In the genomic region with DNA sequence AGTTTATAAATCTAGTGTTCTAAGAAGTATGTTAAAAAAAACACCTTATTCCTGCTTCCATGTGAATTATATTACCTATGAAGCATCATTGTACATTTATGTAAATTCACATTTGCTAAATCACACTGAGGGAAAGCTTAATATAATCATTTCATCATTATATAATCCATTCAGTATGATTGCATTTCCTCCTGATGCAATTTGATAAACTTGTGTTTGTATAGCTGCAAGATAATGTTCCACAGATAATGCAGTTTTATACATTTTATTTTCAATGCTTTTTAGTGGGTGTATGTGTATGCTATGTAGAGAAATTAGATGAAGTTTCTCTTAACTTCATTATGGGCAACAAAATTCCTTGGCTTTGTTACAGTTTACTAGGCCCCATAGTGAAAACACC, we compare ENCODE assay signal across 21 cellular contexts.
A peak's percentile ranks its signal among the peaks of the same experiment; 100 is the strongest.
DNase-seq lines count a peak whose midpoint lies in the region; ATAC-seq and TF ChIP-seq lines count a peak whose summit lies in the region.
"Had no signal": no experiment of that assay in that cellular context is flagged by ENCODE, and none has a peak within 500 bp of the region (broad histone marks: within the 10 kb centered on the region; RNA-seq: fewer than 3 reads in every experiment).

No MANE protein-coding gene starts in this region.

- H3K36me3 Mint-ChIP-seq in activated T-helper 1 cell treated with anti-CD3 and anti-CD28 coated beads, Interleukin-12 subunit alpha, Interleukin-12 subunit beta, Interleukin-2, Interleukin-4 antibody, amounts not matched to agents 30 ng/mL and 10 ng/mL and 1 ng/mL, durations not matched to agents 14 hours and 24 hours and 36 hours (ENCODE audit: low read depth): no peaks in the 10 kb centered on the region

- H3K79me2 ChIP-seq in SK-N-SH (ENCODE audit: insufficient read depth): no peaks in the 10 kb centered on the region

- peaks cover 13 to 20% of the 10 kb centered on the region in 2 experiments; a peak in 3 of 4 replicates for H3K4me1 ChIP-seq in SK-N-SH (ENCODE audit: control insufficient read depth in 1 of 2, insufficient read depth in 2 of 2, low read depth in 1 of 2, low read length in 1 of 2)
- H3K4me1 ChIP-seq in left ventricle myocardium inferior: no peaks in the 10 kb centered on the region
- H3K4me1 ChIP-seq: Peyer's patch had no signal

- H2AFZ ChIP-seq in SK-N-SH (ENCODE audit: low read depth): no peak overlapping the region

- H3K27ac ChIP-seq in SK-N-SH (ENCODE audit: low read depth in 2 of 2, low read length in 1 of 2) (no peak overlapping the region), KOPT-K1 (ENCODE audit: low read depth, low read length, poor library complexity, severe bottlenecking) (peak overlapping the region; percentile 13), VCaP (peak overlapping the region; percentile 64), left ventricle myocardium inferior (replicated peaks) (no peak overlapping the region)
- H3K27ac ChIP-seq: 22Rv1, Peyer's patch had no signal

- no peaks in the 10 kb centered on the region for H4K20me1 ChIP-seq in SK-N-SH (ENCODE audit: insufficient read depth)

- no peak overlapping the region for H3K27ac Mint-ChIP-seq in activated T-helper 1 cell treated with anti-CD3 and anti-CD28 coated beads, Interleukin-12 subunit alpha, Interleukin-12 subunit beta, Interleukin-2, Interleukin-4 antibody, amounts not matched to agents 30 ng/mL and 10 ng/mL and 1 ng/mL, durations not matched to agents 14 hours and 24 hours and 36 hours
- H3K27ac Mint-ChIP-seq: CD4-positive, CD25-positive, alpha-beta regulatory T cell had no signal

- H3K27me3 ChIP-seq in SK-N-SH (ENCODE audit: insufficient read depth) (no peaks in the 10 kb centered on the region), left ventricle myocardium inferior (ENCODE audit: low read depth) (no peaks in the 10 kb centered on the region)
- H3K27me3 ChIP-seq: Peyer's patch had no signal

- H3K4me3 ChIP-seq in SK-N-SH (ENCODE audit: low read depth in 2 of 2, low read length in 1 of 2) (no peak overlapping the region), left ventricle myocardium inferior (no peak overlapping the region)
- H3K4me3 ChIP-seq: HAP-1, Peyer's patch had no signal

- TF ChIP-seq RAD21 in SK-N-SH (IDR thresholded peaks at IDR 0.05; ENCODE audit: low read length): no peak

- no peak for ATAC-seq in SK-N-SH treated with all-trans-retinoic acid at 6 μM for 48 hours
- no peak for ATAC-seq in GM18511 (IDR thresholded peaks at IDR 0.05; ENCODE audit: unreplicated experiment)

- no peak overlapping the region for H3K9ac ChIP-seq in SK-N-SH

- TF ChIP-seq EP300 in SK-N-SH (IDR thresholded peaks at IDR 0.05; ENCODE audit: borderline replicate concordance in 1 of 2, low read depth in 1 of 2, low read length in 1 of 2): no peak

- no peaks in the 10 kb centered on the region for H3K27me3 Mint-ChIP-seq in activated T-helper 1 cell treated with anti-CD3 and anti-CD28 coated beads, Interleukin-12 subunit alpha, Interleukin-12 subunit beta, Interleukin-2, Interleukin-4 antibody, amounts not matched to agents 30 ng/mL and 10 ng/mL and 1 ng/mL, durations not matched to agents 14 hours and 24 hours and 36 hours (ENCODE audit: insufficient read depth)
- H3K27me3 Mint-ChIP-seq: CD4-positive, CD25-positive, alpha-beta regulatory T cell had no signal

- H3K4me1 Mint-ChIP-seq in activated T-helper 1 cell treated with anti-CD3 and anti-CD28 coated beads, Interleukin-12 subunit alpha, Interleukin-12 subunit beta, Interleukin-2, Interleukin-4 antibody, amounts not matched to agents 30 ng/mL and 10 ng/mL and 1 ng/mL, durations not matched to agents 14 hours and 24 hours and 36 hours (ENCODE audit: low read depth): no peaks in the 10 kb centered on the region

- no peaks in the 10 kb centered on the region for H3F3A ChIP-seq in SK-N-SH (replicated peaks; ENCODE audit: insufficient read depth)

- no peaks in the 10 kb centered on the region for H3K36me3 ChIP-seq in SK-N-SH (replicated peaks in 1 of 2; ENCODE audit: control insufficient read depth in 1 of 2, insufficient read depth in 2 of 2, low read length in 1 of 2)
- H3K36me3 ChIP-seq in KOPT-K1 (ENCODE audit: insufficient read depth, low read length): no peaks in the 10 kb centered on the region
- H3K36me3 ChIP-seq in left ventricle myocardium inferior: peaks cover 5% of the 10 kb centered on the region
- H3K36me3 ChIP-seq: HAP-1, Peyer's patch had no signal

- intact Hi-C loops in activated T-helper 1 cell treated with anti-CD3 and anti-CD28 coated beads, Interleukin-12 subunit alpha, Interleukin-12 subunit beta, Interleukin-2, Interleukin-4 antibody, amounts not matched to agents 30 ng/mL and 10 ng/mL and 1 ng/mL, durations not matched to agents 14 hours and 24 hours and 36 hours (cut with micrococcal nuclease): no loop called here
- intact Hi-C loops in left ventricle myocardium inferior (cut with micrococcal nuclease): no loop called here

- no peak overlapping the region for H3K4me3 Mint-ChIP-seq in activated T-helper 1 cell treated with anti-CD3 and anti-CD28 coated beads, Interleukin-12 subunit alpha, Interleukin-12 subunit beta, Interleukin-2, Interleukin-4 antibody, amounts not matched to agents 30 ng/mL and 10 ng/mL and 1 ng/mL, durations not matched to agents 14 hours and 24 hours and 36 hours
- H3K4me3 Mint-ChIP-seq: CD4-positive, CD25-positive, alpha-beta regulatory T cell had no signal

- H3K9me3 ChIP-seq in SK-N-SH (no peaks in the 10 kb centered on the region), KOPT-K1 (ENCODE audit: insufficient read depth, low read length, poor library complexity, severe bottlenecking) (no peaks in the 10 kb centered on the region), left ventricle myocardium inferior (replicated peaks) (no peaks in the 10 kb centered on the region)
- H3K9me3 ChIP-seq: HAP-1, Peyer's patch had no signal

- CTCF ChIA-PET in SK-N-SH (lab: Yijun Ruan, JAX): interaction anchor here (1.0 kb wide), 1 partner anchor 90 kb away, joined by 3 read pairs; no protein-coding TSS in a partner anchor

- POLR2A ChIA-PET in SK-N-SH (lab: Yijun Ruan, JAX): no interaction called here

- H3K9me2 ChIP-seq in SK-N-SH: no peaks in the 10 kb centered on the region

- H3K4me2 ChIP-seq in SK-N-SH: no peak overlapping the region

- TF ChIP-seq CTCF in SK-N-SH (IDR thresholded peaks at IDR 0.05): no peak
- TF ChIP-seq CTCF in VCaP (conservative IDR thresholded peaks at IDR 0.05): no peak
- no peak for TF ChIP-seq CTCF in left ventricle myocardium inferior (IDR thresholded peaks at IDR 0.05; ENCODE audit: borderline replicate concordance)

- H3K9me3 Mint-ChIP-seq in activated T-helper 1 cell treated with anti-CD3 and anti-CD28 coated beads, Interleukin-12 subunit alpha, Interleukin-12 subunit beta, Interleukin-2, Interleukin-4 antibody, amounts not matched to agents 30 ng/mL and 10 ng/mL and 1 ng/mL, durations not matched to agents 14 hours and 24 hours and 36 hours: no peaks in the 10 kb centered on the region
- H3K9me3 Mint-ChIP-seq: CD4-positive, CD25-positive, alpha-beta regulatory T cell had no signal

- no peak for DNase-seq in SK-N-SH
- DNase-seq in activated T-helper 1 cell treated with anti-CD3 and anti-CD28 coated beads, Interleukin-12 subunit alpha, Interleukin-12 subunit beta, Interleukin-2, Interleukin-4 antibody, amounts not matched to agents 30 ng/mL and 10 ng/mL and 1 ng/mL, durations not matched to agents 14 hours and 24 hours and 36 hours (ENCODE audit: low spot score): no peak
- DNase-seq in left ventricle myocardium inferior: no peak
- DNase-seq: CD4-positive, CD25-positive, alpha-beta regulatory T cell; GOT3; KG1; NCI-H1048; NCI-H1417; NCI-H1694; NCI-H2081; NCI-H226; NCI-H510A; NCI-H69; Peyer's patch; SHP77 treated with DMSO at 0.1 percent for 48 hours had no signal

TF ChIP-seq in SK-N-SH treated with all-trans-retinoic acid at 6 μM for 48 hours, 23 proteins besides CTCF, POLR2A, EP300 and RAD21 (continues in another document):
- TF ChIP-seq OSR1 (CRISPR knock-in tag; IDR thresholded peaks at IDR 0.05): no peak

TF ChIP-seq in SK-N-SH, 30 proteins besides CTCF, POLR2A, EP300 and RAD21:
- TF ChIP-seq, protein P1, sequence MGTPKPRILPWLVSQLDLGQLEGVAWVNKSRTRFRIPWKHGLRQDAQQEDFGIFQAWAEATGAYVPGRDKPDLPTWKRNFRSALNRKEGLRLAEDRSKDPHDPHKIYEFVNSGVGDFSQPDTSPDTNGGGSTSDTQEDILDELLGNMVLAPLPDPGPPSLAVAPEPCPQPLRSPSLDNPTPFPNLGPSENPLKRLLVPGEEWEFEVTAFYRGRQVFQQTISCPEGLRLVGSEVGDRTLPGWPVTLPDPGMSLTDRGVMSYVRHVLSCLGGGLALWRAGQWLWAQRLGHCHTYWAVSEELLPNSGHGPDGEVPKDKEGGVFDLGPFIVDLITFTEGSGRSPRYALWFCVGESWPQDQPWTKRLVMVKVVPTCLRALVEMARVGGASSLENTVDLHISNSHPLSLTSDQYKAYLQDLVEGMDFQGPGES (IDR thresholded peaks at IDR 0.05; ENCODE audit: low read depth, low read length): no peak
- TF ChIP-seq JUND (IDR thresholded peaks at IDR 0.05) (no peak), NRF1 (IDR thresholded peaks at IDR 0.05; ENCODE audit: low read depth, low read length) (no peak), RCOR1 (IDR thresholded peaks at IDR 0.05; ENCODE audit: low read length) (no peak), FOSL2 (IDR thresholded peaks at IDR 0.05; ENCODE audit: borderline replicate concordance, low read depth) (no peak), SIN3A (IDR thresholded peaks at IDR 0.05; ENCODE audit: borderline replicate concordance, low read depth, low read length) (no peak), POLR2AphosphoS5 (IDR thresholded peaks at IDR 0.05; ENCODE audit: low read depth, low read length) (no peak), GABPA (IDR thresholded peaks at IDR 0.05; ENCODE audit: low read depth) (no peak)
- TF ChIP-seq, protein P2, sequence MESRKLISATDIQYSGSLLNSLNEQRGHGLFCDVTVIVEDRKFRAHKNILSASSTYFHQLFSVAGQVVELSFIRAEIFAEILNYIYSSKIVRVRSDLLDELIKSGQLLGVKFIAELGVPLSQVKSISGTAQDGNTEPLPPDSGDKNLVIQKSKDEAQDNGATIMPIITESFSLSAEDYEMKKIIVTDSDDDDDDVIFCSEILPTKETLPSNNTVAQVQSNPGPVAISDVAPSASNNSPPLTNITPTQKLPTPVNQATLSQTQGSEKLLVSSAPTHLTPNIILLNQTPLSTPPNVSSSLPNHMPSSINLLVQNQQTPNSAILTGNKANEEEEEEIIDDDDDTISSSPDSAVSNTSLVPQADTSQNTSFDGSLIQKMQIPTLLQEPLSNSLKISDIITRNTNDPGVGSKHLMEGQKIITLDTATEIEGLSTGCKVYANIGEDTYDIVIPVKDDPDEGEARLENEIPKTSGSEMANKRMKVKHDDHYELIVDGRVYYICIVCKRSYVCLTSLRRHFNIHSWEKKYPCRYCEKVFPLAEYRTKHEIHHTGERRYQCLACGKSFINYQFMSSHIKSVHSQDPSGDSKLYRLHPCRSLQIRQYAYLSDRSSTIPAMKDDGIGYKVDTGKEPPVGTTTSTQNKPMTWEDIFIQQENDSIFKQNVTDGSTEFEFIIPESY (IDR thresholded peaks at IDR 0.05; ENCODE audit: borderline replicate concordance, low read depth): no peak

Comparison
In these comparisons a context has a peak if more than half of its experiments do, and no peak if none do; other contexts are left out.
1. H3K27ac ChIP-seq: peak in KOPT-K1 (single experiment) and VCaP (single experiment); none in SK-N-SH (0 of 2) and left ventricle myocardium inferior (single experiment).